Comparison of ENCODE assay signal across 10 cellular contexts in the genomic region with DNA sequence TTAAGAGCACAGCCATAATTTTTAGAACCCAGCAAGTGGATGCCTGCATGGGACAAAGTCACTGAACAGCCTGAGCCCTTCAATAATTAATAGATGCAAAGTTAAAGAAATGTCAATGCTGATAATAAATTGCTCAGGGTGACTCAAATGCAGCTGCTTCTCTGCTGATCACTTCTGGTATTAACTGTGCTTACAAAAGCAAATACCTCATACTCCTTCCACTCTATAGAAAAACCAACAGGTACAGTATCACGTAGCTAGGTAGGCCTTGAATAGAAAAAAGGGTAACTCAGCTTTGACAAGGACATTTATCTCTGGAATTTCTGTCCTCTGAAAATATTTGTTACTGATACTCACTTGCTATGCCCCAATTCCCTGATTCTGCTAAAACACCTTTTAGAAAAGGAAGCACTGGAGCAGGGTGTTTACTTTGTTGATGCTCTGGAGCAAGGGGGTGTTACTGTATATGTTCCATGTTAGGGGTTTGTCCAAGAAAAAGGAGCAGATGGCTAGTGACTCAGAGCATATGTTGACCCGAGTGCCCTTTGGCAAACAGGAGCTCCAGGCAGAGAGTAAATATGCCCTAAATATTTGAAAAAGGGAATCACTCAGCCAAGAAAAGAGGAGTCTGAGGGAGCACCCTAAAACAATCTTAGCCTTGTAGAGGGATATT. TPM values are rescaled to one million over a fixed set of nuclear protein-coding genes. Genes with fewer than 3 reads are reported as not detected.
DNase-seq lines count a peak whose midpoint lies in the region; ATAC-seq, FAIRE-seq and TF ChIP-seq lines count a peak whose summit lies in the region.
"Had no signal": no experiment of that assay in that cellular context is flagged by ENCODE, and none has a peak within 500 bp of the region (broad histone marks: within the 10 kb centered on the region; RNA-seq: fewer than 3 reads in every experiment).

No MANE protein-coding gene starts in this region.

- intact Hi-C loops in aorta (cut with DNase I) = no loop called here

- H3K27me3 ChIP-seq in aorta (ENCODE audit: control insufficient read depth in 1 of 2, insufficient read depth in 2 of 2, low read length in 1 of 2) = no peaks in the 10 kb centered on the region

- H3K9me3 ChIP-seq in aorta (ENCODE audit: control insufficient read depth, low read length) = no peaks in the 10 kb centered on the region
- H3K9me3 ChIP-seq: left ventricle myocardium inferior had no signal

- H3K4me1 ChIP-seq in aorta (ENCODE audit: control insufficient read depth in 1 of 2, insufficient read depth in 2 of 2, low read length in 2 of 2) = peaks cover 4 to 5% of the 10 kb centered on the region in 2 donors

- peak overlapping the region; percentile 37 for H3K27ac ChIP-seq in temporal lobe (ENCODE audit: low read depth, low read length)
- no peak overlapping the region for H3K27ac ChIP-seq in aorta (ENCODE audit: low read depth in 1 of 2, low read length in 2 of 2)
- H3K27ac ChIP-seq: left ventricle myocardium inferior had no signal

- H3K4me3 ChIP-seq in fibroblast of mammary gland (ENCODE audit: control insufficient read depth, low read depth, low read length) (no peak overlapping the region), aorta (ENCODE audit: low read length in 2 of 2) (no peak overlapping the region)
- H3K4me3 ChIP-seq: left ventricle myocardium inferior had no signal

- DNase-seq in NCI-H2081 (lab: John Stamatoyannopoulos, UW) = peak; percentile 20 to 75
- no peak for DNase-seq in NCI-H2081 treated with DMSO at 0.1 percent for 48 hours (lab: John Stamatoyannopoulos, UW)
- peak; percentile 55 for DNase-seq in RCC 7860 (ENCODE audit: low spot score)
- DNase-seq in fibroblast of mammary gland (ENCODE audit: low read depth) = peak; percentile 92
- DNase-seq in aorta = no peak
- no peak for DNase-seq in hippocampal formation (lab: John Stamatoyannopoulos, UW)
- DNase-seq: activated naive CD4-positive, alpha-beta T cell treated with anti-CD3 and anti-CD28 coated beads for 36 hours; left ventricle myocardium inferior had no signal

- peak; percentile 43 for FAIRE-seq in RCC 7860 (lab: Jason Lieb, UNC)

- no peak for ATAC-seq in aorta (ENCODE audit: low FRiP score)
- ATAC-seq in GM21529 (IDR thresholded peaks at IDR 0.05; ENCODE audit: unreplicated experiment) = no peak

- H3K36me3 ChIP-seq in aorta (ENCODE audit: control insufficient read depth in 1 of 2, insufficient read depth in 2 of 2, low read length in 1 of 2) = no peaks in the 10 kb centered on the region
- H3K36me3 ChIP-seq: left ventricle myocardium inferior had no signal

- TF ChIP-seq CTCF in fibroblast of mammary gland (conservative IDR thresholded peaks at IDR 0.05; ENCODE audit: control insufficient read depth, insufficient read depth, low read depth, low read length) = no peak

- WGBS in aorta, 2 donors = 77 to 83% methylated on average over 2 of the region's 2 CpGs

RNA-seq across cellular contexts. Expression of a gene that starts 59.1 kb away (rescaled TPM):
- 578 TPM for total RNA-seq in temporal lobe
- 100 to 1,000 TPM; 311 to 357 TPM for total RNA-seq in aorta
- polyA plus RNA-seq in aorta = 100 to 1,000 TPM; 125 to 163 TPM

Comparison
In these comparisons a context has a peak if more than half of its experiments do, and no peak if none do; other contexts are left out.
1. DNase-seq: peak in NCI-H2081 (2 of 2), RCC 7860 (single experiment) and fibroblast of mammary gland (single experiment); none in NCI-H2081 treated with DMSO at 0.1 percent for 48 hours (single experiment), aorta (0 of 2) and hippocampal formation (0 of 2).